In the genomic region with DNA sequence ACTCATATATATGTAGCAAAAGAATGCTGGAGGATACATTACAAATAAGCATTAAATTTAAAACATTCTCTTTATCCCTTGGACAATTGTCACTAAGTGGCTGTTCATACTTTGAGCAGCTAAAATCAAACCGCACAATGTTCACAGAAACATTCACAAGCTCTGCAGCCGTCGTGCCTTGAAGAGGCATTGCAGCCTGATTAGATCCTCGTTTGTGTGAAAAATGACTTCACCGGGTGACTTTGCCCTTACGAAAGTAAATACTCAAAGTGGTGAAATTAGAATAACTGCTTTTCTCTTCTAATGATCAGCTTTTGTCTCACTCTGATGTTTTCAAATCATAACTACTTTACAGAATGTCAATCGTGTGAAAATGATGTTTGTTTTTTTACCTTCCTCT, we compare ENCODE assay signal across 3 cellular contexts.
TF ChIP-seq lines count a peak whose summit lies in the region.

No MANE protein-coding gene starts in this region.

TF ChIP-seq in liver, 16 proteins besides CTCF, POLR2A, EP300 and RAD21:
- TF ChIP-seq, protein P1, sequence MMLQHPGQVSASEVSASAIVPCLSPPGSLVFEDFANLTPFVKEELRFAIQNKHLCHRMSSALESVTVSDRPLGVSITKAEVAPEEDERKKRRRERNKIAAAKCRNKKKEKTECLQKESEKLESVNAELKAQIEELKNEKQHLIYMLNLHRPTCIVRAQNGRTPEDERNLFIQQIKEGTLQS (IDR thresholded peaks at IDR 0.05), result peak; percentile 16
- TF ChIP-seq, protein P2, sequence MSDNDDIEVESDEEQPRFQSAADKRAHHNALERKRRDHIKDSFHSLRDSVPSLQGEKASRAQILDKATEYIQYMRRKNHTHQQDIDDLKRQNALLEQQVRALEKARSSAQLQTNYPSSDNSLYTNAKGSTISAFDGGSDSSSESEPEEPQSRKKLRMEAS (IDR thresholded peaks at IDR 0.05), result no peak
- TF ChIP-seq JUND (IDR thresholded peaks at IDR 0.05), result peak; percentile 12 to 43
- TF ChIP-seq HNF4A (conservative IDR thresholded peaks at IDR 0.05), result peak; percentile 51 to 52

TF ChIP-seq in HepG2, 621 proteins besides CTCF, POLR2A, EP300 and RAD21:
- TF ChIP-seq, protein P3, sequence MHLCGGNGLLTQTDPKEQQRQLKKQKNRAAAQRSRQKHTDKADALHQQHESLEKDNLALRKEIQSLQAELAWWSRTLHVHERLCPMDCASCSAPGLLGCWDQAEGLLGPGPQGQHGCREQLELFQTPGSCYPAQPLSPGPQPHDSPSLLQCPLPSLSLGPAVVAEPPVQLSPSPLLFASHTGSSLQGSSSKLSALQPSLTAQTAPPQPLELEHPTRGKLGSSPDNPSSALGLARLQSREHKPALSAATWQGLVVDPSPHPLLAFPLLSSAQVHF (CRISPR knock-in tag; IDR thresholded peaks at IDR 0.05), result no peak
- TF ChIP-seq GPN1 (CRISPR knock-in tag; IDR thresholded peaks at IDR 0.05; ENCODE audit: borderline replicate concordance) (no peak), NCOA1 (CRISPR knock-in tag; IDR thresholded peaks at IDR 0.05) (no peak)

TF ChIP-seq in H1, 55 proteins besides CTCF, POLR2A, EP300 and RAD21:
- TF ChIP-seq SP4 (IDR thresholded peaks at IDR 0.05; ENCODE audit: low read length), result no peak
- no peak for TF ChIP-seq KDM1A (IDR thresholded peaks at IDR 0.05; ENCODE audit: borderline replicate concordance, low read length)
- no peak for TF ChIP-seq TBP (IDR thresholded peaks at IDR 0.05; ENCODE audit: low read depth, low read length)
- no peak for TF ChIP-seq HDAC6 (IDR thresholded peaks at IDR 0.05; ENCODE audit: low read depth, low read length)
- no peak for TF ChIP-seq ZNF274 (IDR thresholded peaks at IDR 0.05; ENCODE audit: borderline replicate concordance, extremely low read depth, low read length)
- no peak for TF ChIP-seq HDAC2 (IDR thresholded peaks at IDR 0.05; ENCODE audit: borderline replicate concordance in 1 of 2, low read depth in 2 of 2, low read length in 2 of 2)
- TF ChIP-seq KDM5A (IDR thresholded peaks at IDR 0.05; ENCODE audit: low read length), result no peak
- TF ChIP-seq CHD2 (IDR thresholded peaks at IDR 0.05; ENCODE audit: low read length), result no peak
- no peak for TF ChIP-seq PHF8 (conservative IDR thresholded peaks at IDR 0.05; ENCODE audit: low read depth, low read length)
- TF ChIP-seq SRF (IDR thresholded peaks at IDR 0.05; ENCODE audit: low read depth, low read length), result no peak
- TF ChIP-seq CBX8 (IDR thresholded peaks at IDR 0.05; ENCODE audit: borderline replicate concordance, low read depth, low read length), result no peak
- no peak for TF ChIP-seq BACH1 (IDR thresholded peaks at IDR 0.05; ENCODE audit: low read length)
- TF ChIP-seq CREB1 (IDR thresholded peaks at IDR 0.05), result no peak
- TF ChIP-seq SIX5 (IDR thresholded peaks at IDR 0.05; ENCODE audit: low read depth, low read length), result no peak
- TF ChIP-seq TEAD4 (IDR thresholded peaks at IDR 0.05; ENCODE audit: low read depth, low read length), result no peak
- TF ChIP-seq, protein P1 (IDR thresholded peaks at IDR 0.05; ENCODE audit: insufficient read depth, low read depth, low read length), result no peak
- no peak for TF ChIP-seq SP2 (IDR thresholded peaks at IDR 0.05; ENCODE audit: low read length)
- no peak for TF ChIP-seq POU5F1 (IDR thresholded peaks at IDR 0.05; ENCODE audit: low read depth, low read length)
- no peak for TF ChIP-seq FOSL1 (IDR thresholded peaks at IDR 0.05; ENCODE audit: insufficient read depth, low read depth, low read length)
